In the genomic region with DNA sequence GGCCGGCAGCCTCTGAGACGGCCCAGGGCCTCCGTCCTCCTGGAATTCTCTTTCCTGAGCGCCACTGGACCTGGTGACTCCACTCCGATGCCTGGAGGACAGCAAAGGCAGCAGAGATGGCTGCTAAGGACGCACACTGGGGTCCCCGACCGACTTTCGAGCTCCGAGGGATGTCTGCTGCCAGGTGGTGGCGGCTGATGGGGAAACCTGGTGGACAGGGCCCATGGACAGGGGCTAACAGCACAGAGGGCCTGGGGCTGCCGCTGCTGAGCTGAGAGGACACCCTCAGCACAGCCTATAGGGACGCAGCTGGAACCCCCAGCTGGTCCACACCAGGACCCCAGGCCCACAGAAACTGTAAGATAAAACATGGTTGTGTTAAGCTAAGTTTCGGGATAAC, we compare ENCODE assay signal across 1 cellular context.
TF ChIP-seq lines count a peak whose summit lies in the region.

No MANE protein-coding gene starts in this region.

TF ChIP-seq in K562, 482 proteins besides CTCF, POLR2A, EP300 and RAD21 (continued from another document):
- TF ChIP-seq YY1 (IDR thresholded peaks at IDR 0.05; ENCODE audit: borderline replicate concordance in 1 of 3, control insufficient read depth in 1 of 3, extremely low read depth in 1 of 3, insufficient read depth in 3 of 3, insufficient read length in 1 of 3, insufficient replicate concordance in 2 of 3, low read depth in 1 of 3, low read length in 2 of 3) (no peak), BMI1 (IDR thresholded peaks at IDR 0.05; ENCODE audit: low read length) (no peak), ZNF57 (CRISPR knock-in tag; IDR thresholded peaks at IDR 0.05) (no peak), CHD4 (IDR thresholded peaks at IDR 0.05; ENCODE audit: insufficient read depth, insufficient replicate concordance, low read depth, low read length, poor library complexity, severe bottlenecking) (no peak), ZNF444 (CRISPR knock-in tag; IDR thresholded peaks at IDR 0.05) (no peak), NUFIP1 (IDR thresholded peaks at IDR 0.05; ENCODE audit: partially characterized antibody) (no peak), XRCC3 (IDR thresholded peaks at IDR 0.05) (no peak), SIX5 (IDR thresholded peaks at IDR 0.05; ENCODE audit: borderline replicate concordance in 1 of 2, insufficient read depth in 1 of 2, low read depth in 1 of 2, low read length in 2 of 2) (no peak), XRCC5 (IDR thresholded peaks at IDR 0.05; ENCODE audit: low read depth, low read length) (no peak), ZNF347 (CRISPR knock-in tag; IDR thresholded peaks at IDR 0.05; ENCODE audit: low read depth) (no peak), PTRF (tag; IDR thresholded peaks at IDR 0.05) (no peak), BACH1 (tag; IDR thresholded peaks at IDR 0.05) (no peak), ESRRA (IDR thresholded peaks at IDR 0.05; ENCODE audit: borderline replicate concordance, low read depth) (no peak), TCFL5 (CRISPR knock-in tag; conservative IDR thresholded peaks at IDR 0.05) (no peak), SMARCA4 (IDR thresholded peaks at IDR 0.05) (no peak)
- TF ChIP-seq, protein P1, sequence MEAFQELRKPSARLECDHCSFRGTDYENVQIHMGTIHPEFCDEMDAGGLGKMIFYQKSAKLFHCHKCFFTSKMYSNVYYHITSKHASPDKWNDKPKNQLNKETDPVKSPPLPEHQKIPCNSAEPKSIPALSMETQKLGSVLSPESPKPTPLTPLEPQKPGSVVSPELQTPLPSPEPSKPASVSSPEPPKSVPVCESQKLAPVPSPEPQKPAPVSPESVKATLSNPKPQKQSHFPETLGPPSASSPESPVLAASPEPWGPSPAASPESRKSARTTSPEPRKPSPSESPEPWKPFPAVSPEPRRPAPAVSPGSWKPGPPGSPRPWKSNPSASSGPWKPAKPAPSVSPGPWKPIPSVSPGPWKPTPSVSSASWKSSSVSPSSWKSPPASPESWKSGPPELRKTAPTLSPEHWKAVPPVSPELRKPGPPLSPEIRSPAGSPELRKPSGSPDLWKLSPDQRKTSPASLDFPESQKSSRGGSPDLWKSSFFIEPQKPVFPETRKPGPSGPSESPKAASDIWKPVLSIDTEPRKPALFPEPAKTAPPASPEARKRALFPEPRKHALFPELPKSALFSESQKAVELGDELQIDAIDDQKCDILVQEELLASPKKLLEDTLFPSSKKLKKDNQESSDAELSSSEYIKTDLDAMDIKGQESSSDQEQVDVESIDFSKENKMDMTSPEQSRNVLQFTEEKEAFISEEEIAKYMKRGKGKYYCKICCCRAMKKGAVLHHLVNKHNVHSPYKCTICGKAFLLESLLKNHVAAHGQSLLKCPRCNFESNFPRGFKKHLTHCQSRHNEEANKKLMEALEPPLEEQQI (IDR thresholded peaks at IDR 0.05) = no peak
- TF ChIP-seq, protein P2, sequence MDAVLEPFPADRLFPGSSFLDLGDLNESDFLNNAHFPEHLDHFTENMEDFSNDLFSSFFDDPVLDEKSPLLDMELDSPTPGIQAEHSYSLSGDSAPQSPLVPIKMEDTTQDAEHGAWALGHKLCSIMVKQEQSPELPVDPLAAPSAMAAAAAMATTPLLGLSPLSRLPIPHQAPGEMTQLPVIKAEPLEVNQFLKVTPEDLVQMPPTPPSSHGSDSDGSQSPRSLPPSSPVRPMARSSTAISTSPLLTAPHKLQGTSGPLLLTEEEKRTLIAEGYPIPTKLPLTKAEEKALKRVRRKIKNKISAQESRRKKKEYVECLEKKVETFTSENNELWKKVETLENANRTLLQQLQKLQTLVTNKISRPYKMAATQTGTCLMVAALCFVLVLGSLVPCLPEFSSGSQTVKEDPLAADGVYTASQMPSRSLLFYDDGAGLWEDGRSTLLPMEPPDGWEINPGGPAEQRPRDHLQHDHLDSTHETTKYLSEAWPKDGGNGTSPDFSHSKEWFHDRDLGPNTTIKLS (IDR thresholded peaks at IDR 0.05; ENCODE audit: borderline replicate concordance, low read depth) = no peak
